10 cellular contexts compared by ENCODE assay signal in genomic region chr1:55640708-55641473, GRCh38.
A peak's percentile ranks its signal among the peaks of the same experiment; 100 is the strongest.
DNase-seq lines count a peak whose midpoint lies in the region; ATAC-seq and TF ChIP-seq lines count a peak whose summit lies in the region.
"Had no signal": no experiment of that assay in that cellular context is flagged by ENCODE, and none has a peak within 500 bp of the region (broad histone marks: within the 10 kb centered on the region; RNA-seq: fewer than 3 reads in every experiment).

No MANE protein-coding gene starts in this region.

- H2BK120ac ChIP-seq in H9 (ENCODE audit: low read depth, low read length, poor library complexity, severe bottlenecking) = no peak overlapping the region

- H3K27ac Mint-ChIP-seq in activated naive CD8-positive, alpha-beta T cell treated with anti-CD3 and anti-CD28 coated beads, Interleukin-2, amount 50 U/mL, for 24 hours = no peak overlapping the region
- no peak overlapping the region for H3K27ac Mint-ChIP-seq in H9
- H3K27ac Mint-ChIP-seq: T-helper 1 cell treated with Interleukin-12 subunit alpha and Interleukin-12 subunit beta and Interleukin-4 antibody, amounts not matched to agents 30 μg/mL and 1 μg/mL, for 36 hours had no signal

- WGBS in H9 (ENCODE audit: extremely low coverage, insufficient read length, low lambda C conversion rate) = no CpG with 5 or more reads among the region's 7 CpGs

- no peak overlapping the region for H3K4ac ChIP-seq in H9 (ENCODE audit: low read depth, low read length)

- H3K4me2 ChIP-seq in H9 (ENCODE audit: insufficient read depth, insufficient read length, low read length) = no peak overlapping the region
- H3K4me2 ChIP-seq: A549 had no signal

- H3K18ac ChIP-seq in H9 (ENCODE audit: insufficient read length, low read depth, low read length) = no peak overlapping the region

- H4K8ac ChIP-seq in H9 (replicated peaks; ENCODE audit: insufficient read length, low read depth, low read length) = no peak overlapping the region

- no peak overlapping the region for H3K14ac ChIP-seq in H9 (ENCODE audit: insufficient read depth, low read length)

- H3K27ac ChIP-seq in H9 (ENCODE audit: insufficient read length, low read depth, low read length) = no peak overlapping the region

- no peak overlapping the region for H2BK5ac ChIP-seq in H9 (ENCODE audit: insufficient read length, low read length)

- no peaks in the 10 kb centered on the region for H3K27me3 ChIP-seq in H9 (ENCODE audit: insufficient read depth, low read length)

- no peaks in the 10 kb centered on the region for H3K27me3 Mint-ChIP-seq in activated naive CD8-positive, alpha-beta T cell treated with anti-CD3 and anti-CD28 coated beads, Interleukin-2, amount 50 U/mL, for 24 hours
- H3K27me3 Mint-ChIP-seq in H9 (ENCODE audit: low read depth) = no peaks in the 10 kb centered on the region

- H4K20me1 ChIP-seq in H9 (ENCODE audit: control insufficient read depth, insufficient read depth, insufficient read length) = no peaks in the 10 kb centered on the region

- H3K4me1 Mint-ChIP-seq in activated naive CD8-positive, alpha-beta T cell treated with anti-CD3 and anti-CD28 coated beads, Interleukin-2, amount 50 U/mL, for 24 hours = peaks cover 11% of the 10 kb centered on the region
- H3K4me1 Mint-ChIP-seq in H9 = no peaks in the 10 kb centered on the region

- H3K79me1 ChIP-seq in H9 (ENCODE audit: insufficient read depth, low read depth, low read length, poor library complexity, severe bottlenecking) = no peaks in the 10 kb centered on the region

- no peak overlapping the region for H3T11ph ChIP-seq in H9 (ENCODE audit: low read length)

- no peaks in the 10 kb centered on the region for H3K36me3 Mint-ChIP-seq in activated naive CD8-positive, alpha-beta T cell treated with anti-CD3 and anti-CD28 coated beads, Interleukin-2, amount 50 U/mL, for 24 hours (ENCODE audit: low read depth)
- no peaks in the 10 kb centered on the region; a peak in 1 of 7 replicates for H3K36me3 Mint-ChIP-seq in H9 (ENCODE audit: insufficient read depth in 1 of 3, low read depth in 3 of 3)

- no peaks in the 10 kb centered on the region for H3K9me3 Mint-ChIP-seq in activated naive CD8-positive, alpha-beta T cell treated with anti-CD3 and anti-CD28 coated beads, Interleukin-2, amount 50 U/mL, for 24 hours
- no peaks in the 10 kb centered on the region for H3K9me3 Mint-ChIP-seq in H9
- H3K9me3 Mint-ChIP-seq: T-helper 1 cell treated with Interleukin-12 subunit alpha and Interleukin-12 subunit beta and Interleukin-4 antibody, amounts not matched to agents 30 μg/mL and 1 μg/mL, for 36 hours had no signal

- H3K56ac ChIP-seq in H9 (ENCODE audit: insufficient read length, low read depth, low read length) = no peak overlapping the region

- no peaks in the 10 kb centered on the region for H3K23me2 ChIP-seq in H9 (ENCODE audit: insufficient read length, low read depth, low read length, poor library complexity, severe bottlenecking)

- H3K4me1 ChIP-seq in H9 (ENCODE audit: insufficient read depth, low read length) = no peaks in the 10 kb centered on the region
- H3K4me1 ChIP-seq: A549 had no signal

- H3K4me3 Mint-ChIP-seq in activated naive CD8-positive, alpha-beta T cell treated with anti-CD3 and anti-CD28 coated beads, Interleukin-2, amount 50 U/mL, for 24 hours = peak overlapping the region; percentile 44
- no peak overlapping the region for H3K4me3 Mint-ChIP-seq in H9
- H3K4me3 Mint-ChIP-seq: T-helper 1 cell treated with Interleukin-12 subunit alpha and Interleukin-12 subunit beta and Interleukin-4 antibody, amounts not matched to agents 30 μg/mL and 1 μg/mL, for 36 hours had no signal

- H3K23ac ChIP-seq in H9 (ENCODE audit: insufficient read length, low read depth, low read length) = no peak overlapping the region

- H4K5ac ChIP-seq in H9 (ENCODE audit: insufficient read length, low read depth, low read length) = no peak overlapping the region

- H3K9me3 ChIP-seq in H9 (ENCODE audit: control insufficient read depth, low read depth, low read length) = no peaks in the 10 kb centered on the region
- H3K9me3 ChIP-seq: A549 had no signal

- H3K79me2 ChIP-seq in H9 (ENCODE audit: insufficient read depth, low read length) = no peaks in the 10 kb centered on the region

- no peak overlapping the region for H2BK12ac ChIP-seq in H9 (ENCODE audit: insufficient read length, low read depth, low read length)

- no peak overlapping the region for H2AFZ ChIP-seq in H9 (ENCODE audit: low read length)

- DNase-seq in NCI-H1417 (lab: John Stamatoyannopoulos, UW) (peak in 2 of 3 experiments; percentile 37 to 73), NCI-H1417 treated with DMSO at 0.1 percent for 48 hours (lab: John Stamatoyannopoulos, UW) (no peak), NAMALWA (ENCODE audit: low spot score) (peak; percentile 51), hypothalamus (lab: John Stamatoyannopoulos, UW) (peak in 43 of 51 donors; percentile 1 to 68 (median 20)), NCI-H345 treated with DMSO at 0.1 percent for 48 hours (lab: John Stamatoyannopoulos, UW; ENCODE audit: unreplicated experiment) (no peak), H9 (no peak)
- peak; percentile 38 for DNase-seq in activated naive CD8-positive, alpha-beta T cell treated with anti-CD3 and anti-CD28 coated beads, Interleukin-2, amount 50 U/mL, for 24 hours
- DNase-seq in stimulated activated CD4-positive, alpha-beta T cell treated with anti-CD3 and anti-CD28 coated beads, Interleukin-12 subunit alpha, Interleukin-12 subunit beta, amount 100 ng/mL, for 4 hours = peak; percentile 20

- TF ChIP-seq CTCF in H9 (conservative IDR thresholded peaks at IDR 0.05) = no peak

- no peak overlapping the region for H2BK20ac ChIP-seq in H9 (ENCODE audit: low read depth, low read length, poor library complexity, severe bottlenecking)

- ATAC-seq in activated naive CD8-positive, alpha-beta T cell treated with anti-CD3 and anti-CD28 coated beads, Interleukin-2, amount 50 U/mL, for 24 hours = peak; percentile 57
- ATAC-seq: A549 had no signal

- no peak overlapping the region for H2AK5ac ChIP-seq in H9 (ENCODE audit: insufficient read length, low read length)

- H3K9ac ChIP-seq in H9 (ENCODE audit: extremely low read depth, insufficient read length, low read length) = no peak overlapping the region

- no peak overlapping the region for H4K91ac ChIP-seq in H9 (ENCODE audit: insufficient read length, low read depth, low read length)

- no peak overlapping the region for H2BK15ac ChIP-seq in H9 (ENCODE audit: low read depth, low read length)

Comparison
In these comparisons a context has a peak if more than half of its experiments do, and no peak if none do; other contexts are left out.
1. DNase-seq: peak in NCI-H1417 (2 of 3), NAMALWA (single experiment), activated naive CD8-positive, alpha-beta T cell treated with anti-CD3 and anti-CD28 coated beads, Interleukin-2, amount 50 U/mL, for 24 hours (single experiment), hypothalamus (43 of 51) and stimulated activated CD4-positive, alpha-beta T cell treated with anti-CD3 and anti-CD28 coated beads, Interleukin-12 subunit alpha, Interleukin-12 subunit beta, amount 100 ng/mL, for 4 hours (single experiment); none in NCI-H1417 treated with DMSO at 0.1 percent for 48 hours (single experiment), NCI-H345 treated with DMSO at 0.1 percent for 48 hours (single experiment) and H9 (single experiment).